ENCODE assay signal across 10 cellular contexts in the genomic region with DNA sequence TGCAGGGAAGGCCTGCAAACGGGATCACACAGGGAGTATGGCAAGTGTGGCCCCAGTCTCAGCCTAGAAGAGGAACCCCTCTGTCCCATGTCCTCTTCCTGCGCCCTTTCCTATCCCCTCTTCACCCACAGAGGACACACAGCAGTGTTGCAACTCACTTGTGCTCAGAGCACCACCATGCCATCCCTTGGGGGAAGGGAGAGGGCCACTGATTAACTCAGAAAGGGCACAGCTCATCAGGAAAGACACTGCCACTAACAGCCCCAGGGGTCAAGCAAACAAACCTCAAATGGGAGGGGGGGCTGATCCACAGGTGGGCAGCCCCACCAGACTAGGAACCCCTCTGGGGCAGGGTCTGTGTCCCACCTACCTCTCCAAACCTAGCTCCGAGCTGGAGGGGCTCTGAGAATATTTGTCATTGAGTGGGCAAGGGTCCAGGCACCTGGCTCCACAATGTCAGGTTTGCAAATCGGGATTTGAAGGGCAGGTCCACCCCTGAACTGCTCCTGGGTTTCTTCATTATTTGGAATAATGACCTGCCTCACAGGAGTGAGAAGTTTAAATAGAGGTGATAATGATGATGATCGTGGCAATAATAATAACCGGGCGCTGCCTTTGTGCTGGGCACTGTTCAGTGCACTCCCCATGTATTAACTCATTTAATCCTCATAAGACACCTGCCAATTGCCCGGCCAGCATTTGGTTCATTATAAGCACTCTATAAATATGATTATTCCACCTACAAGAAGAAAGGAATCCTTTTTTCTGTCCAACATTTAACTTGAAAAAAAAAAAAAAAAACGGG. TPM values are rescaled to one million over a fixed set of nuclear protein-coding genes. Genes with fewer than 3 reads are reported as not detected.
DNase-seq lines count a peak whose midpoint lies in the region; ATAC-seq, FAIRE-seq and TF ChIP-seq lines count a peak whose summit lies in the region.
"Had no signal": no experiment of that assay in that cellular context is flagged by ENCODE, and none has a peak within 500 bp of the region (broad histone marks: within the 10 kb centered on the region; RNA-seq: fewer than 3 reads in every experiment).

No MANE protein-coding gene starts in this region.

- TSS peak; percentile 71 for BruUV-seq in OCI-LY7 (replicated peaks; lab: Mats Ljungman, UMichigan)
- BruUV-seq in endothelial cell of umbilical vein (replicated peaks; lab: Mats Ljungman, UMichigan), result no TSS peak

- no peaks in the 10 kb centered on the region for H3K27me3 Mint-ChIP-seq in osteocyte (ENCODE audit: unreplicated experiment)

- peak overlapping the region; percentile 89 for H3K9ac ChIP-seq in endothelial cell of umbilical vein (replicated peaks; ENCODE audit: extremely low read depth, insufficient read depth, low read length)

- H3K4me1 ChIP-seq in OCI-LY7 (ENCODE audit: insufficient read depth, low read length, poor library complexity, severe bottlenecking) (peaks cover 12% of the 10 kb centered on the region), endothelial cell of umbilical vein (ENCODE audit: control insufficient read depth, extremely low read depth, insufficient read depth, low read length) (peaks cover 13% of the 10 kb centered on the region)

- H3K36me3 Mint-ChIP-seq in osteocyte (ENCODE audit: unreplicated experiment), result no peaks in the 10 kb centered on the region

- H3K27me3 ChIP-seq in endothelial cell of umbilical vein (ENCODE audit: control insufficient read depth in 2 of 2, insufficient read depth in 2 of 2, low read length in 2 of 2), result no peaks in the 10 kb centered on the region

- H3K4me2 ChIP-seq in OCI-LY7 (ENCODE audit: low read length) (peak overlapping the region; percentile 85), endothelial cell of umbilical vein (ENCODE audit: insufficient read depth, low read length) (peak overlapping the region; percentile 64)

- DNase-seq in COLO668 (lab: John Stamatoyannopoulos, UW; ENCODE audit: unreplicated experiment) (peak; percentile 33), OCI-LY7 (ENCODE audit: low spot score) (no peak), endothelial cell of umbilical vein (ENCODE audit: low read depth, low spot score) (no peak), osteocyte (ENCODE audit: extremely low spot score, unreplicated experiment) (no peak), LoVo (ENCODE audit: low spot score) (no peak)
- DNase-seq: NCI-H526 treated with DMSO at 0.1 percent for 48 hours had no signal

- CTCF ChIA-PET in OCI-LY7 (lab: Charles Lee; ENCODE audit: unreplicated experiment) (interaction anchor here (0.6 kb wide), 1 partner anchor 9 kb away, joined by 3 read pairs; no protein-coding TSS in a partner anchor), endothelial cell of umbilical vein (lab: Charles Lee) (interaction anchor here (1.4 to 1.6 kb wide), 2 partner anchors 8 to 22 kb away, joined by 3 to 6 read pairs; no protein-coding TSS in a partner anchor)

- intact Hi-C loops in OCI-LY7 (cut with micrococcal nuclease; ENCODE audit: unreplicated experiment) (loop anchor here (10.0 kb wide), 1 partner anchor 193 kb away; no protein-coding TSS in a partner anchor), endothelial cell of umbilical vein (cut with micrococcal nuclease) (loop anchor here (5.0 to 10.0 kb wide), 2 partner anchors 313 to 1669 kb away; a partner anchor contains a TSS)

- H3K4me3 Mint-ChIP-seq in osteocyte (ENCODE audit: unreplicated experiment), result peak overlapping the region; percentile 98

- H3K79me2 ChIP-seq in OCI-LY7 (ENCODE audit: insufficient read depth, low read depth, low read length) (no peaks in the 10 kb centered on the region), endothelial cell of umbilical vein (ENCODE audit: control insufficient read depth, insufficient read depth, low read length) (no peaks in the 10 kb centered on the region)

- peak overlapping the region; percentile 96 for H3K27ac Mint-ChIP-seq in osteocyte (ENCODE audit: unreplicated experiment)

- H3K9me3 Mint-ChIP-seq in osteocyte (ENCODE audit: unreplicated experiment), result no peaks in the 10 kb centered on the region

- H3K4me3 ChIP-seq in OCI-LY7 (ENCODE audit: low read depth, low read length, poor library complexity, severe bottlenecking) (peak overlapping the region; percentile 81), endothelial cell of umbilical vein (replicated peaks in 1 of 3; ENCODE audit: insufficient read depth in 1 of 3, low read depth in 1 of 3, low read length in 3 of 3) (peak overlapping the region; percentile 82 to 90 (median 83))

- TF ChIP-seq POLR2A in endothelial cell of umbilical vein (IDR thresholded peaks at IDR 0.05; ENCODE audit: low read depth, low read length), result no peak

- POLR2A ChIA-PET in OCI-LY7 (lab: Charles Lee) (interaction anchor here (0.5 kb wide), 1 partner anchor 232 kb away, joined by 7 read pairs; no protein-coding TSS in a partner anchor), endothelial cell of umbilical vein (lab: Charles Lee) (interaction anchor here (1.5 kb wide), 1 partner anchor 186 kb away, joined by 4 read pairs; no protein-coding TSS in a partner anchor)

- no peaks in the 10 kb centered on the region for H3K9me2 ChIP-seq in OCI-LY7 (ENCODE audit: insufficient read depth, low read length)

- H4K20me1 ChIP-seq in OCI-LY7 (ENCODE audit: insufficient read depth, low read length) (no peaks in the 10 kb centered on the region), endothelial cell of umbilical vein (replicated peaks; ENCODE audit: control insufficient read depth, extremely low read depth, insufficient read depth, low read length) (no peaks in the 10 kb centered on the region)

- ATAC-seq in HG02588 (IDR thresholded peaks at IDR 0.05; ENCODE audit: unreplicated experiment) (no peak), GM18861 (IDR thresholded peaks at IDR 0.05; ENCODE audit: unreplicated experiment) (no peak), GM19035 (IDR thresholded peaks at IDR 0.05; ENCODE audit: unreplicated experiment) (no peak)

- dilution Hi-C loops in endothelial cell of umbilical vein (cut with MboI; ENCODE audit: extremely low pct_ligation_motif_present, low sequenced_read_pairs), result no loop called here

- H3K9me3 ChIP-seq in OCI-LY7 (ENCODE audit: low read length) (no peaks in the 10 kb centered on the region), endothelial cell of umbilical vein (replicated peaks; ENCODE audit: control insufficient read depth, insufficient read depth, low read length) (no peaks in the 10 kb centered on the region)

- peak overlapping the region; percentile 89; the same call in 1 of the 2 replicates for H2AFZ ChIP-seq in OCI-LY7 (ENCODE audit: low read length)
- no peak overlapping the region for H2AFZ ChIP-seq in endothelial cell of umbilical vein (ENCODE audit: low read depth, low read length)

- FAIRE-seq in endothelial cell of umbilical vein (lab: Jason Lieb, UNC), result peak; percentile 43

- H3K9me1 ChIP-seq in endothelial cell of umbilical vein (replicated peaks; ENCODE audit: control insufficient read depth, extremely low read depth, insufficient read depth, low read length), result no peaks in the 10 kb centered on the region

- H3K4me1 Mint-ChIP-seq in osteocyte (ENCODE audit: unreplicated experiment), result peaks cover 17% of the 10 kb centered on the region

- no peak for TF ChIP-seq CTCF in OCI-LY7 (conservative IDR thresholded peaks at IDR 0.05; ENCODE audit: low read length)
- TF ChIP-seq CTCF in endothelial cell of umbilical vein (IDR thresholded peaks at IDR 0.05; ENCODE audit: extremely low read depth in 1 of 2, insufficient read depth in 1 of 2, low read depth in 1 of 2, low read length in 2 of 2), result no peak
- TF ChIP-seq CTCF in osteocyte (IDR thresholded peaks at IDR 0.05), result no peak

- H3K36me3 ChIP-seq in OCI-LY7 (ENCODE audit: insufficient read depth, low read length), result no peaks in the 10 kb centered on the region
- H3K36me3 ChIP-seq in endothelial cell of umbilical vein (ENCODE audit: control insufficient read depth in 2 of 2, extremely low read depth in 1 of 2, insufficient read depth in 2 of 2, low read length in 2 of 2), result no peaks in the 10 kb centered on the region

- H3K27ac ChIP-seq in OCI-LY7 (ENCODE audit: low read depth, low read length, poor library complexity, severe bottlenecking) (no peak overlapping the region), endothelial cell of umbilical vein (ENCODE audit: insufficient read depth, low read depth, low read length) (no peak overlapping the region)

RNA-seq across cellular contexts. Expression of a gene that starts 1.0 kb away (rescaled TPM):
- total RNA-seq in OCI-LY7 (2014; rRNA removed; shearing (Covaris generic)), result 3.8 and 6.1 TPM in 2 replicates
- total RNA-seq in OCI-LY7 (2022) (6.2 and 7.6 TPM in 2 replicates), endothelial cell of umbilical vein (17.4 and 18.6 TPM in 2 replicates), osteocyte (13.7 and 13.8 TPM in 2 replicates)
- 18.5 and 19.7 TPM in 2 replicates for polyA plus RNA-seq in endothelial cell of umbilical vein
- polyA plus RNA-seq in endothelial cell of umbilical vein (2011; cell fraction: cytosol; rRNA removed), result 14.8 and 15.4 TPM in 2 replicates
- 25.8 and 26.6 TPM in 2 replicates for polyA plus RNA-seq in endothelial cell of umbilical vein (2011; cell fraction: nucleus; rRNA removed)
- 8.9 and 11.3 TPM in 2 replicates for polyA plus RNA-seq in endothelial cell of umbilical vein (2012)
- polyA minus RNA-seq in endothelial cell of umbilical vein, result 10.3 and 20.1 TPM in 2 replicates
- 10.5 TPM for polyA minus RNA-seq in endothelial cell of umbilical vein (2011; cell fraction: cytosol; rRNA and poly(A)+ RNA removed)
- polyA minus RNA-seq in endothelial cell of umbilical vein (2011; cell fraction: nucleus; rRNA and poly(A)+ RNA removed), result 8.3 and 28.2 TPM in 2 replicates

RNA-seq across cellular contexts. Expression of a gene that starts 41.9 kb away (rescaled TPM):
- total RNA-seq in OCI-LY7 (2014; rRNA removed; shearing (Covaris generic)), result not detected in 2 replicates
- total RNA-seq in OCI-LY7 (2022) (not detected in 2 replicates), endothelial cell of umbilical vein (not detected in 2 replicates), osteocyte (not detected in 2 replicates)
- polyA plus RNA-seq in endothelial cell of umbilical vein, result not detected in 2 replicates
- polyA plus RNA-seq in endothelial cell of umbilical vein (2011; cell fraction: cytosol; rRNA removed), result not detected in 2 replicates
- not detected in 2 replicates for polyA plus RNA-seq in endothelial cell of umbilical vein (2011; cell fraction: nucleus; rRNA removed)
- polyA plus RNA-seq in endothelial cell of umbilical vein (2012), result not detected in 2 replicates
- not detected in 2 replicates for polyA minus RNA-seq in endothelial cell of umbilical vein
- polyA minus RNA-seq in endothelial cell of umbilical vein (2011; cell fraction: cytosol; rRNA and poly(A)+ RNA removed), result not detected
- polyA minus RNA-seq in endothelial cell of umbilical vein (2011; cell fraction: nucleus; rRNA and poly(A)+ RNA removed), result not detected in 2 replicates
- total RNA-seq: ureter had no signal

RNA-seq across cellular contexts. Expression of a gene that starts 55.1 kb away (rescaled TPM):
- total RNA-seq in OCI-LY7 (2014; rRNA removed; shearing (Covaris generic)), result 0.06 and 0.08 TPM in 2 replicates
- total RNA-seq in OCI-LY7 (2022) (0.20 and 0.44 TPM in 2 replicates), endothelial cell of umbilical vein (31.1 and 35.1 TPM in 2 replicates), osteocyte (6.8 and 8.0 TPM in 2 replicates)
- polyA plus RNA-seq in endothelial cell of umbilical vein, result 28.3 and 31.3 TPM in 2 replicates
- 22.7 and 26.3 TPM in 2 replicates for polyA plus RNA-seq in endothelial cell of umbilical vein (2011; cell fraction: cytosol; rRNA removed)
- 26.9 and 30.2 TPM in 2 replicates for polyA plus RNA-seq in endothelial cell of umbilical vein (2011; cell fraction: nucleus; rRNA removed)
- polyA plus RNA-seq in endothelial cell of umbilical vein (2012), result 23.3 and 30.7 TPM in 2 replicates
- 18.4 and 22.0 TPM in 2 replicates for polyA minus RNA-seq in endothelial cell of umbilical vein
- 2.8 TPM for polyA minus RNA-seq in endothelial cell of umbilical vein (2011; cell fraction: cytosol; rRNA and poly(A)+ RNA removed)
- 18.1 and 20.8 TPM in 2 replicates for polyA minus RNA-seq in endothelial cell of umbilical vein (2011; cell fraction: nucleus; rRNA and poly(A)+ RNA removed)
